Comparison of ENCODE assay signal across 13 cellular contexts in the genomic region with DNA sequence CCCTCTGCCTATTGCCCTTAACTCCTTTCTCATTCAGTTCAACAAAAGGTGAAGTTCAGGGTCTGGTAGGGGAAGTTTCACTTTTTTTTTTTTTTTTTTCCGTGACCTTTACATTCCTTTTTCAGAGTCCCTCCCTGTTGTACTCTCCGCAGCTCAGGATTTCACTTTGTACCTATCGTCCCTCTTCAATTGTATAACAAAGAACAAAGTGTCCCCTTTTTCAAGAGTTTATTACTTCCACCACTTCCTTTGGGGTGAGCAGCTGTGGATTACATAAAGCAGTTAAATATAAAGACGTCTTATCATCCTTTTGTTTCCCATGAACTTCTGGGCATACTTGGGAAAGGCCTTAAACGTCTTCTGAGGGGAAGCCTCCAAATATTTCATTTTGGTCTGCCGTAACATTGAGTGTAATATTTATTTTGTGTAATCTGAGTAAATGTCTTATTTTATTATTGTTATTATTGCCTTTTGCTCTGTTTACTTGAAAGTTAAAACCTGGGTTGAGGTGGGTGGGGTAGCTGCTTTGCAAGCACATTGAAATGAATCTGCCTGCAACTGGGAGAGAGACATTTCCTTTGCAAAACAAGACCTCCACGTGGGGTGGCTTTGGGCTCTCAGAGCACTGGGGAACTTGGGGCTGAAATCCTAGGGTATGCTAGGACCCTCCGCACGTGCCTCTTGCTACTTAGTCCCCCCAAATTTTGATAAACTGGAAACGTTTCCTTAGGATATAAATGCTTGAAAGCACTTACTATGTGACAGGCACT.
"Had no signal": no experiment of that assay in that cellular context is flagged by ENCODE, and none has a peak within 500 bp of the region (broad histone marks: within the 10 kb centered on the region; RNA-seq: fewer than 3 reads in every experiment).

No MANE protein-coding gene starts in this region.

- H3K9me3 Mint-ChIP-seq: activated naive CD8-positive, alpha-beta T cell treated with anti-CD3 and anti-CD28 coated beads for 36 hours; activated T-helper 1 cell treated with anti-CD3 and anti-CD28 coated beads, Interleukin-12 subunit alpha, Interleukin-12 subunit beta, Interleukin-2, Interleukin-4 antibody, amounts not matched to agents 30 ng/mL and 10 ng/mL and 1 ng/mL, durations not matched to agents 14 hours and 24 hours and 36 hours; brain had no signal

- H3K27ac Mint-ChIP-seq: activated naive CD8-positive, alpha-beta T cell treated with anti-CD3 and anti-CD28 coated beads for 36 hours; activated T-helper 1 cell treated with anti-CD3 and anti-CD28 coated beads, Interleukin-12 subunit alpha, Interleukin-12 subunit beta, Interleukin-2, Interleukin-4 antibody, amounts not matched to agents 30 ng/mL and 10 ng/mL and 1 ng/mL, durations not matched to agents 14 hours and 24 hours and 36 hours; brain had no signal

- ATAC-seq: left lung had no signal

- H3K4me1 Mint-ChIP-seq: activated naive CD8-positive, alpha-beta T cell treated with anti-CD3 and anti-CD28 coated beads for 36 hours had no signal

- H3K27me3 Mint-ChIP-seq: activated naive CD8-positive, alpha-beta T cell treated with anti-CD3 and anti-CD28 coated beads for 36 hours; brain had no signal

- H3K36me3 ChIP-seq: ovary had no signal

- H3K27me3 ChIP-seq: left lung, ovary had no signal

- H3K9me3 ChIP-seq: left lung, ovary had no signal

- H3K4me3 Mint-ChIP-seq: activated naive CD8-positive, alpha-beta T cell treated with anti-CD3 and anti-CD28 coated beads for 36 hours; activated T-helper 1 cell treated with anti-CD3 and anti-CD28 coated beads, Interleukin-12 subunit alpha, Interleukin-12 subunit beta, Interleukin-2, Interleukin-4 antibody, amounts not matched to agents 30 ng/mL and 10 ng/mL and 1 ng/mL, durations not matched to agents 14 hours and 24 hours and 36 hours; brain had no signal

- DNase-seq: activated CD4-positive, CD25-positive, alpha-beta regulatory T cell treated with anti-CD3 and anti-CD28 coated beads, Interleukin-2, amount 50 U/mL, for 72 hours; activated naive CD8-positive, alpha-beta T cell treated with anti-CD3 and anti-CD28 coated beads for 36 hours; cerebellar nuclear complex; effector memory CD4-positive, alpha-beta T cell; erythroblast; islet precursor cell; left lung; ovary; stimulated activated CD4-positive, alpha-beta T cell treated with anti-CD3 and anti-CD28 coated beads, Interleukin-12 subunit alpha, Interleukin-12 subunit beta, amount 100 ng/mL, for 4 hours; stimulated activated CD4-positive, alpha-beta T cell treated with anti-CD3 and anti-CD28 coated beads, Interleukin-2, amount 100 ng/mL, for 24 hours; T-helper 9 cell had no signal

- H3K27ac ChIP-seq: left lung, ovary had no signal

- H3K4me3 ChIP-seq: left lung, ovary had no signal

- H3K36me3 Mint-ChIP-seq: brain had no signal
